Comparison of ENCODE assay signal across 8 cellular contexts in genomic region chrX:153969125-153969903, GRCh38. TPM values are rescaled to one million over a fixed set of nuclear protein-coding genes. Genes with fewer than 3 reads are reported as not detected.
DNase-seq lines count a peak whose midpoint lies in the region; ATAC-seq and TF ChIP-seq lines count a peak whose summit lies in the region.

No MANE protein-coding gene starts in this region.

- WGBS in spleen, 5 donors = 2 to 50% (median 7%) methylated on average over 8 to 25 of the region's 25 CpGs

- intact Hi-C loops in HCT116 (cut with micrococcal nuclease) = no loop called here
- intact Hi-C loops in spleen (cut with DNase I; ENCODE audit: low total_unique reads) = no loop called here

- DNase-seq in HCT116 (ENCODE audit: low read depth, low spot score) (no peak), glutamatergic neuron (no peak), spleen (peak; percentile 82), NCI-H1436 treated with DMSO at 0.1 percent for 48 hours (lab: John Stamatoyannopoulos, UW) (no peak), NCI-H1436 (lab: John Stamatoyannopoulos, UW) (no peak), A172 (ENCODE audit: low spot score) (no peak), LoVo (ENCODE audit: low spot score) (no peak)

- no peaks in the 10 kb centered on the region for H3K36me3 Mint-ChIP-seq in glutamatergic neuron (ENCODE audit: unreplicated experiment)

- H3K4me3 ChIP-seq in HCT116 (replicated peaks in 1 of 2; ENCODE audit: low read depth in 1 of 2, low read length in 2 of 2) = peak overlapping the region; percentile 75 to 78
- H3K4me3 ChIP-seq in spleen = peak overlapping the region; percentile 43 to 97 (median 74)

- H4K20me1 ChIP-seq in HCT116 (ENCODE audit: insufficient read depth) = no peaks in the 10 kb centered on the region

- no TSS peak for BruUV-seq in HCT116 (replicated peaks; lab: Mats Ljungman, UMichigan)

- peak overlapping the region; percentile 76 for H3K4me2 ChIP-seq in HCT116 (ENCODE audit: low read length)

- TF ChIP-seq RAD21 in HCT116 (IDR thresholded peaks at IDR 0.05; ENCODE audit: low read depth) = no peak

- H3K9me3 ChIP-seq in HCT116 (ENCODE audit: control insufficient read depth in 1 of 2, insufficient read depth in 1 of 2, low read depth in 1 of 2, low read length in 2 of 2) (no peaks in the 10 kb centered on the region), spleen (no peaks in the 10 kb centered on the region)

- peaks cover 74% of the 10 kb centered on the region for H3K79me2 ChIP-seq in HCT116 (ENCODE audit: insufficient read depth, low read length)

- POLR2A ChIA-PET in HCT116 (lab: Charles Lee) = no interaction called here

- TF ChIP-seq CTCF in HCT116 (IDR thresholded peaks at IDR 0.05 in 2 of 3, conservative IDR thresholded peaks at IDR 0.05 in 1 of 3; ENCODE audit: borderline replicate concordance in 1 of 3, insufficient read depth in 1 of 3, low read depth in 2 of 3, low read length in 2 of 3) = no peak
- 0 out of 2 replicates have a peak, but pooled peaks have one; percentile 3 for TF ChIP-seq CTCF in VCaP (conservative IDR thresholded peaks at IDR 0.05)
- no peak for TF ChIP-seq CTCF in glutamatergic neuron (IDR thresholded peaks at IDR 0.05; ENCODE audit: partially characterized antibody, unreplicated experiment)
- TF ChIP-seq CTCF in spleen (IDR thresholded peaks at IDR 0.05 in 8 of 11, conservative IDR thresholded peaks at IDR 0.05 in 3 of 11) = no peak

- H3K9me3 Mint-ChIP-seq in glutamatergic neuron (ENCODE audit: unreplicated experiment) = peaks cover 7% of the 10 kb centered on the region

- peaks cover 12 to 24% of the 10 kb centered on the region in 2 experiments for H3K4me1 ChIP-seq in HCT116 (ENCODE audit: control insufficient read depth in 1 of 2, insufficient read depth in 2 of 2, low read length in 2 of 2)
- H3K4me1 ChIP-seq in spleen = peaks cover 26 to 70% (median 63%) of the 10 kb centered on the region in 6 donors

- H3K27ac Mint-ChIP-seq in glutamatergic neuron (ENCODE audit: unreplicated experiment) = peak overlapping the region; percentile 78

- H2AFZ ChIP-seq in HCT116 (ENCODE audit: low read depth, low read length, poor library complexity, severe bottlenecking) = no peak overlapping the region

- peaks cover 5% of the 10 kb centered on the region for H3K27me3 Mint-ChIP-seq in glutamatergic neuron (ENCODE audit: unreplicated experiment)

- peak overlapping the region; percentile 33 for H3K27ac ChIP-seq in HCT116 (ENCODE audit: low read depth, low read length)
- H3K27ac ChIP-seq in VCaP = peak overlapping the region; percentile 98
- peak overlapping the region; percentile 65 to 100 (median 98) for H3K27ac ChIP-seq in spleen

- peaks cover 18% of the 10 kb centered on the region for H3K4me1 Mint-ChIP-seq in glutamatergic neuron (ENCODE audit: low read depth, unreplicated experiment)

- no peak for ATAC-seq in HCT116

- no peaks in the 10 kb centered on the region for H3K27me3 ChIP-seq in HCT116 (ENCODE audit: insufficient read depth, low read length)
- no peaks in the 10 kb centered on the region for H3K27me3 ChIP-seq in spleen (replicated peaks in 1 of 7)

- RAD21 ChIA-PET in HCT116 (lab: Charles Lee; ENCODE audit: low non-redundant PET in 1 of 2, low total read pairs in 2 of 2, uncharacterized antibody in 2 of 2, unreplicated experiment in 2 of 2) = no interaction called here

- H3K9ac ChIP-seq in HCT116 (ENCODE audit: low read length) = peak overlapping the region; percentile 99

- H3K9me2 ChIP-seq in HCT116 (ENCODE audit: insufficient read depth) = no peaks in the 10 kb centered on the region

- H3K4me3 Mint-ChIP-seq in glutamatergic neuron (ENCODE audit: unreplicated experiment) = peak overlapping the region; percentile 92

- H3K36me3 ChIP-seq in HCT116 (ENCODE audit: control insufficient read depth in 1 of 2, insufficient read depth in 2 of 2, low read length in 2 of 2) (peaks cover 0 to 11% of the 10 kb centered on the region in 2 experiments; a peak in 1 of 4 replicates), spleen (peaks cover 0 to 6% (median 1%) of the 10 kb centered on the region in 6 donors)

- TF ChIP-seq POLR2A in HCT116 (IDR thresholded peaks at IDR 0.05; ENCODE audit: borderline replicate concordance, extremely low read depth, insufficient read depth, insufficient read length) (no peak), spleen (IDR thresholded peaks at IDR 0.05) (no peak)

- CTCF ChIA-PET in HCT116 (lab: Charles Lee) = no interaction called here

TF ChIP-seq in HCT116, 20 proteins besides CTCF, POLR2A, EP300 and RAD21:
- TF ChIP-seq EZH2 (IDR thresholded peaks at IDR 0.05) (no peak), EGR1 (IDR thresholded peaks at IDR 0.05; ENCODE audit: low read depth) (no peak)

RNA-seq across cellular contexts. Expression of gene HCFC1, which starts 2.3 kb away (rescaled TPM):
- total RNA-seq in HCT116 (2021; ENCODE audit: unreplicated experiment) = 72.8 TPM
- polyA plus RNA-seq in HCT116 (2012) = 30.8 and 35.3 TPM in 2 replicates
- 84.0 TPM for total RNA-seq in glutamatergic neuron (ENCODE audit: unreplicated experiment)
- 10 to 100 TPM; 50.6 to 86.5 (median 62.1) TPM for total RNA-seq in spleen
- 10 to 100 TPM in 2 of 3 donors, 1 to 10 TPM in 1; 9.5 to 22.7 (median 11.4) TPM for polyA plus RNA-seq in spleen
- 40.8 and 41.7 TPM in 2 replicates for total RNA-seq in A172 (2014; rRNA removed; shearing (Covaris generic))

RNA-seq across cellular contexts. Expression of gene TMEM187, which starts 3.2 kb away (rescaled TPM):
- total RNA-seq in HCT116 (2021; ENCODE audit: unreplicated experiment) = 12.6 TPM
- 7.5 and 9.6 TPM in 2 replicates for polyA plus RNA-seq in HCT116 (2012)
- total RNA-seq in glutamatergic neuron (ENCODE audit: unreplicated experiment) = 6.7 TPM
- total RNA-seq in spleen = 10 to 100 TPM in 1 of 7 donors, 1 to 10 TPM in 6; 2.0 to 12.2 (median 6.2) TPM
- polyA plus RNA-seq in spleen = 1 to 10 TPM; 3.3 to 7.4 (median 4.9) TPM
- 8.6 and 9.6 TPM in 2 replicates for total RNA-seq in A172 (2014; rRNA removed; shearing (Covaris generic))

RNA-seq across cellular contexts. Expression of gene RENBP, which starts 24.9 kb away (rescaled TPM):
- total RNA-seq in HCT116 (2021; ENCODE audit: unreplicated experiment) (1.3 TPM), glutamatergic neuron (ENCODE audit: unreplicated experiment) (16.1 TPM), spleen (100 to 1,000 TPM in 1 of 7 donors, 10 to 100 TPM in 6; 42.0 to 105 (median 63.6) TPM)
- polyA plus RNA-seq in HCT116 (2012) = 0.30 and 0.52 TPM in 2 replicates
- 10 to 100 TPM; 44.3 to 91.3 (median 47.9) TPM for polyA plus RNA-seq in spleen
- total RNA-seq in A172 (2014; rRNA removed; shearing (Covaris generic)) = 0.62 TPM in 2 replicates

RNA-seq across cellular contexts. Expression of gene NAA10, which starts 34.5 kb away (rescaled TPM):
- total RNA-seq in HCT116 (2021; ENCODE audit: unreplicated experiment) (124 TPM), glutamatergic neuron (ENCODE audit: unreplicated experiment) (129 TPM), spleen (10 to 100 TPM; 56.4 to 89.1 (median 85.5) TPM)
- polyA plus RNA-seq in HCT116 (2012) = 135 and 156 TPM in 2 replicates
- 100 to 1,000 TPM; 123 to 174 (median 168) TPM for polyA plus RNA-seq in spleen
- 210 and 249 TPM in 2 replicates for total RNA-seq in A172 (2014; rRNA removed; shearing (Covaris generic))

RNA-seq across cellular contexts. Expression of gene ARHGAP4, which starts 43.2 kb away (rescaled TPM):
- total RNA-seq in HCT116 (2021; ENCODE audit: unreplicated experiment) (67.4 TPM), glutamatergic neuron (ENCODE audit: unreplicated experiment) (33.5 TPM), spleen (100 to 1,000 TPM; 176 to 317 (median 236) TPM)
- polyA plus RNA-seq in HCT116 (2012) = 41.2 and 44.2 TPM in 2 replicates
- polyA plus RNA-seq in spleen = 100 to 1,000 TPM; 297 to 713 (median 635) TPM
- total RNA-seq in A172 (2014; rRNA removed; shearing (Covaris generic)) = 1.3 and 5.3 TPM in 2 replicates

Comparison
In these comparisons a context has a peak if more than half of its experiments do, and no peak if none do; other contexts are left out.
1. H3K27ac ChIP-seq: peak in every context shown above with its lines; median percentile 98 in spleen; 98 in VCaP; 33 in HCT116.